1 cellular context compared by ENCODE assay signal in genomic region chr7:35799846-35800717, GRCh38.
TF ChIP-seq lines count a peak whose summit lies in the region.

No MANE protein-coding gene starts in this region.

TF ChIP-seq in HepG2, 621 proteins besides CTCF, POLR2A, EP300 and RAD21 (continued from another document and continues in another):
- TF ChIP-seq ATF6 (CRISPR knock-in tag; conservative IDR thresholded peaks at IDR 0.05) = no peak
- no peak for TF ChIP-seq GABPB1 (CRISPR knock-in tag; IDR thresholded peaks at IDR 0.05)
- TF ChIP-seq SMC3 (IDR thresholded peaks at IDR 0.05; ENCODE audit: low read length) = no peak
- peak; percentile 3; the same call in 1 of the 2 replicates for TF ChIP-seq GFI1 (CRISPR knock-in tag; IDR thresholded peaks at IDR 0.05; ENCODE audit: borderline replicate concordance)
- TF ChIP-seq ZNF605 (CRISPR knock-in tag; IDR thresholded peaks at IDR 0.05) = no peak
- no peak for TF ChIP-seq ZFP62 (CRISPR knock-in tag; IDR thresholded peaks at IDR 0.05)
- no peak for TF ChIP-seq ZKSCAN8 (CRISPR knock-in tag; IDR thresholded peaks at IDR 0.05; ENCODE audit: borderline replicate concordance)
- no peak for TF ChIP-seq HNRNPUL1 (IDR thresholded peaks at IDR 0.05; ENCODE audit: low read depth, low read length)
- peak; percentile 40 for TF ChIP-seq TAF15 (IDR thresholded peaks at IDR 0.05; ENCODE audit: low read depth, low read length, poor library complexity, severe bottlenecking)
- no peak for TF ChIP-seq ZEB1 (IDR thresholded peaks at IDR 0.05; ENCODE audit: insufficient replicate concordance, low read depth)
- no peak for TF ChIP-seq ZNF775 (CRISPR knock-in tag; IDR thresholded peaks at IDR 0.05; ENCODE audit: borderline replicate concordance)
- no peak; the same call in 1 of the 2 replicates for TF ChIP-seq ZBTB3 (CRISPR knock-in tag; IDR thresholded peaks at IDR 0.05; ENCODE audit: borderline replicate concordance, low read depth)
- TF ChIP-seq MAFK (conservative IDR thresholded peaks at IDR 0.05 in 1 of 2, IDR thresholded peaks at IDR 0.05 in 1 of 2; ENCODE audit: low read length in 2 of 2) = no peak
- TF ChIP-seq ETS1 (CRISPR knock-in tag; IDR thresholded peaks at IDR 0.05) = no peak
- no peak for TF ChIP-seq CREBL2 (CRISPR knock-in tag; IDR thresholded peaks at IDR 0.05; ENCODE audit: borderline replicate concordance)
- peak; percentile 66; the same call in 1 of the 2 replicates for TF ChIP-seq ZFY (CRISPR knock-in tag; IDR thresholded peaks at IDR 0.05)
- TF ChIP-seq ZNF383 (CRISPR knock-in tag; IDR thresholded peaks at IDR 0.05; ENCODE audit: borderline replicate concordance) = no peak
- TF ChIP-seq ZNF609 (CRISPR knock-in tag; IDR thresholded peaks at IDR 0.05; ENCODE audit: borderline replicate concordance) = no peak
- 0 out of 2 replicates have a peak, but pooled peaks have one; percentile 22 for TF ChIP-seq ZNF574 (CRISPR knock-in tag; IDR thresholded peaks at IDR 0.05)
- no peak for TF ChIP-seq ZSCAN29 (CRISPR knock-in tag; conservative IDR thresholded peaks at IDR 0.05)
- no peak for TF ChIP-seq RFX1 (IDR thresholded peaks at IDR 0.05)
- TF ChIP-seq KDM4B (CRISPR knock-in tag; IDR thresholded peaks at IDR 0.05) = no peak
- TF ChIP-seq DBP (CRISPR knock-in tag; IDR thresholded peaks at IDR 0.05; ENCODE audit: not compliant biosample characterization) = no peak
- no peak for TF ChIP-seq JUND (CRISPR knock-in tag; IDR thresholded peaks at IDR 0.05)
- no peak for TF ChIP-seq SAFB2 (CRISPR knock-in tag; IDR thresholded peaks at IDR 0.05; ENCODE audit: borderline replicate concordance, low read depth)
- no peak for TF ChIP-seq MAFF (IDR thresholded peaks at IDR 0.05; ENCODE audit: low read depth, low read length)
- no peak for TF ChIP-seq ARID3A (IDR thresholded peaks at IDR 0.05; ENCODE audit: low read depth, low read length)
- TF ChIP-seq ZNF333 (CRISPR knock-in tag; IDR thresholded peaks at IDR 0.05; ENCODE audit: borderline replicate concordance) = 0 out of 2 replicates have a peak, but pooled peaks have one; percentile 65
- TF ChIP-seq SMAD1 (CRISPR knock-in tag; IDR thresholded peaks at IDR 0.05; ENCODE audit: borderline replicate concordance, low read depth) = no peak; the same call in 1 of the 2 replicates
- TF ChIP-seq TARDBP (CRISPR knock-in tag; IDR thresholded peaks at IDR 0.05) = no peak
- TF ChIP-seq ZNF780A (CRISPR knock-in tag; IDR thresholded peaks at IDR 0.05) = no peak
- no peak for TF ChIP-seq ZBED4 (CRISPR knock-in tag; IDR thresholded peaks at IDR 0.05; ENCODE audit: borderline replicate concordance)
- TF ChIP-seq U2AF2 (IDR thresholded peaks at IDR 0.05; ENCODE audit: low read depth, low read length) = no peak
- no peak for TF ChIP-seq ZNF710 (CRISPR knock-in tag; IDR thresholded peaks at IDR 0.05; ENCODE audit: borderline replicate concordance)
- TF ChIP-seq ZNF18 (CRISPR knock-in tag; IDR thresholded peaks at IDR 0.05; ENCODE audit: insufficient replicate concordance) = no peak
- no peak for TF ChIP-seq ZNF703 (CRISPR knock-in tag; IDR thresholded peaks at IDR 0.05; ENCODE audit: borderline replicate concordance)
